ENCODE assay signal across 1 cellular context in genomic region chr4:83250666-83251065, GRCh38.
TF ChIP-seq lines count a peak whose summit lies in the region.

No MANE protein-coding gene starts in this region.

TF ChIP-seq in GM23338, 12 proteins besides CTCF, POLR2A, EP300 and RAD21 (continued from another document):
- TF ChIP-seq, protein P1, sequence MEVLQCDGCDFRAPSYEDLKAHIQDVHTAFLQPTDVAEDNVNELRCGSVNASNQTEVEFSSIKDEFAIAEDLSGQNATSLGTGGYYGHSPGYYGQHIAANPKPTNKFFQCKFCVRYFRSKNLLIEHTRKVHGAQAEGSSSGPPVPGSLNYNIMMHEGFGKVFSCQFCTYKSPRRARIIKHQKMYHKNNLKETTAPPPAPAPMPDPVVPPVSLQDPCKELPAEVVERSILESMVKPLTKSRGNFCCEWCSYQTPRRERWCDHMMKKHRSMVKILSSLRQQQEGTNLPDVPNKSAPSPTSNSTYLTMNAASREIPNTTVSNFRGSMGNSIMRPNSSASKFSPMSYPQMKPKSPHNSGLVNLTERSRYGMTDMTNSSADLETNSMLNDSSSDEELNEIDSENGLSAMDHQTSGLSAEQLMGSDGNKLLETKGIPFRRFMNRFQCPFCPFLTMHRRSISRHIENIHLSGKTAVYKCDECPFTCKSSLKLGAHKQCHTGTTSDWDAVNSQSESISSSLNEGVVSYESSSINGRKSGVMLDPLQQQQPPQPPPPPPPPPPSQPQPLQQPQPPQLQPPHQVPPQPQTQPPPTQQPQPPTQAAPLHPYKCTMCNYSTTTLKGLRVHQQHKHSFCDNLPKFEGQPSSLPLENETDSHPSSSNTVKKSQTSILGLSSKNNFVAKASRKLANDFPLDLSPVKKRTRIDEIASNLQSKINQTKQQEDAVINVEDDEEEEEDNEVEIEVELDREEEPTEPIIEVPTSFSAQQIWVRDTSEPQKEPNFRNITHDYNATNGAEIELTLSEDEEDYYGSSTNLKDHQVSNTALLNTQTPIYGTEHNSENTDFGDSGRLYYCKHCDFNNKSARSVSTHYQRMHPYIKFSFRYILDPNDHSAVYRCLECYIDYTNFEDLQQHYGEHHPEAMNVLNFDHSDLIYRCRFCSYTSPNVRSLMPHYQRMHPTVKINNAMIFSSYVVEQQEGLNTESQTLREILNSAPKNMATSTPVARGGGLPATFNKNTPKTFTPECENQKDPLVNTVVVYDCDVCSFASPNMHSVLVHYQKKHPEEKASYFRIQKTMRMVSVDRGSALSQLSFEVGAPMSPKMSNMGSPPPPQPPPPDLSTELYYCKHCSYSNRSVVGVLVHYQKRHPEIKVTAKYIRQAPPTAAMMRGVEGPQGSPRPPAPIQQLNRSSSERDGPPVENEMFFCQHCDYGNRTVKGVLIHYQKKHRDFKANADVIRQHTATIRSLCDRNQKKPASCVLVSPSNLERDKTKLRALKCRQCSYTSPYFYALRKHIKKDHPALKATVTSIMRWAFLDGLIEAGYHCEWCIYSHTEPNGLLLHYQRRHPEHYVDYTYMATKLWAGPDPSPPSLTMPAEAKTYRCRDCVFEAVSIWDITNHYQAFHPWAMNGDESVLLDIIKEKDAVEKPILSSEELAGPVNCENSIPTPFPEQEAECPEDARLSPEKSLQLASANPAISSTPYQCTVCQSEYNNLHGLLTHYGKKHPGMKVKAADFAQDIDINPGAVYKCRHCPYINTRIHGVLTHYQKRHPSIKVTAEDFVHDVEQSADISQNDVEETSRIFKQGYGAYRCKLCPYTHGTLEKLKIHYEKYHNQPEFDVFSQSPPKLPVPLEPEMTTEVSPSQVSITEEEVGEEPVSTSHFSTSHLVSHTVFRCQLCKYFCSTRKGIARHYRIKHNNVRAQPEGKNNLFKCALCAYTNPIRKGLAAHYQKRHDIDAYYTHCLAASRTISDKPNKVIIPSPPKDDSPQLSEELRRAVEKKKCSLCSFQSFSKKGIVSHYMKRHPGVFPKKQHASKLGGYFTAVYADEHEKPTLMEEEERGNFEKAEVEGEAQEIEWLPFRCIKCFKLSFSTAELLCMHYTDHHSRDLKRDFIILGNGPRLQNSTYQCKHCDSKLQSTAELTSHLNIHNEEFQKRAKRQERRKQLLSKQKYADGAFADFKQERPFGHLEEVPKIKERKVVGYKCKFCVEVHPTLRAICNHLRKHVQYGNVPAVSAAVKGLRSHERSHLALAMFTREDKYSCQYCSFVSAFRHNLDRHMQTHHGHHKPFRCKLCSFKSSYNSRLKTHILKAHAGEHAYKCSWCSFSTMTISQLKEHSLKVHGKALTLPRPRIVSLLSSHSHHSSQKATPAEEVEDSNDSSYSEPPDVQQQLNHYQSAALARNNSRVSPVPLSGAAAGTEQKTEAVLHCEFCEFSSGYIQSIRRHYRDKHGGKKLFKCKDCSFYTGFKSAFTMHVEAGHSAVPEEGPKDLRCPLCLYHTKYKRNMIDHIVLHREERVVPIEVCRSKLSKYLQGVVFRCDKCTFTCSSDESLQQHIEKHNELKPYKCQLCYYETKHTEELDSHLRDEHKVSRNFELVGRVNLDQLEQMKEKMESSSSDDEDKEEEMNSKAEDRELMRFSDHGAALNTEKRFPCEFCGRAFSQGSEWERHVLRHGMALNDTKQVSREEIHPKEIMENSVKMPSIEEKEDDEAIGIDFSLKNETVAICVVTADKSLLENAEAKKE (CRISPR knock-in tag; IDR thresholded peaks at IDR 0.05): no peak
- TF ChIP-seq, protein P2, sequence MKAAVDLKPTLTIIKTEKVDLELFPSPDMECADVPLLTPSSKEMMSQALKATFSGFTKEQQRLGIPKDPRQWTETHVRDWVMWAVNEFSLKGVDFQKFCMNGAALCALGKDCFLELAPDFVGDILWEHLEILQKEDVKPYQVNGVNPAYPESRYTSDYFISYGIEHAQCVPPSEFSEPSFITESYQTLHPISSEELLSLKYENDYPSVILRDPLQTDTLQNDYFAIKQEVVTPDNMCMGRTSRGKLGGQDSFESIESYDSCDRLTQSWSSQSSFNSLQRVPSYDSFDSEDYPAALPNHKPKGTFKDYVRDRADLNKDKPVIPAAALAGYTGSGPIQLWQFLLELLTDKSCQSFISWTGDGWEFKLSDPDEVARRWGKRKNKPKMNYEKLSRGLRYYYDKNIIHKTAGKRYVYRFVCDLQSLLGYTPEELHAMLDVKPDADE (IDR thresholded peaks at IDR 0.05): no peak
- TF ChIP-seq, protein P3, sequence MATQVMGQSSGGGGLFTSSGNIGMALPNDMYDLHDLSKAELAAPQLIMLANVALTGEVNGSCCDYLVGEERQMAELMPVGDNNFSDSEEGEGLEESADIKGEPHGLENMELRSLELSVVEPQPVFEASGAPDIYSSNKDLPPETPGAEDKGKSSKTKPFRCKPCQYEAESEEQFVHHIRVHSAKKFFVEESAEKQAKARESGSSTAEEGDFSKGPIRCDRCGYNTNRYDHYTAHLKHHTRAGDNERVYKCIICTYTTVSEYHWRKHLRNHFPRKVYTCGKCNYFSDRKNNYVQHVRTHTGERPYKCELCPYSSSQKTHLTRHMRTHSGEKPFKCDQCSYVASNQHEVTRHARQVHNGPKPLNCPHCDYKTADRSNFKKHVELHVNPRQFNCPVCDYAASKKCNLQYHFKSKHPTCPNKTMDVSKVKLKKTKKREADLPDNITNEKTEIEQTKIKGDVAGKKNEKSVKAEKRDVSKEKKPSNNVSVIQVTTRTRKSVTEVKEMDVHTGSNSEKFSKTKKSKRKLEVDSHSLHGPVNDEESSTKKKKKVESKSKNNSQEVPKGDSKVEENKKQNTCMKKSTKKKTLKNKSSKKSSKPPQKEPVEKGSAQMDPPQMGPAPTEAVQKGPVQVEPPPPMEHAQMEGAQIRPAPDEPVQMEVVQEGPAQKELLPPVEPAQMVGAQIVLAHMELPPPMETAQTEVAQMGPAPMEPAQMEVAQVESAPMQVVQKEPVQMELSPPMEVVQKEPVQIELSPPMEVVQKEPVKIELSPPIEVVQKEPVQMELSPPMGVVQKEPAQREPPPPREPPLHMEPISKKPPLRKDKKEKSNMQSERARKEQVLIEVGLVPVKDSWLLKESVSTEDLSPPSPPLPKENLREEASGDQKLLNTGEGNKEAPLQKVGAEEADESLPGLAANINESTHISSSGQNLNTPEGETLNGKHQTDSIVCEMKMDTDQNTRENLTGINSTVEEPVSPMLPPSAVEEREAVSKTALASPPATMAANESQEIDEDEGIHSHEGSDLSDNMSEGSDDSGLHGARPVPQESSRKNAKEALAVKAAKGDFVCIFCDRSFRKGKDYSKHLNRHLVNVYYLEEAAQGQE (IDR thresholded peaks at IDR 0.05; ENCODE audit: unreplicated experiment): no peak
- TF ChIP-seq POLR2AphosphoS5 (IDR thresholded peaks at IDR 0.05; ENCODE audit: low read depth) (no peak), STAT1 (IDR thresholded peaks at IDR 0.05; ENCODE audit: unreplicated experiment) (no peak)
